In genomic region chr1:222950892-222951291, GRCh38 we compare ENCODE assay signal across 13 cellular contexts.
A peak's percentile ranks its signal among the peaks of the same experiment; 100 is the strongest.
DNase-seq lines count a peak whose midpoint lies in the region; ATAC-seq lines count a peak whose summit lies in the region.
"Had no signal": no experiment of that assay in that cellular context is flagged by ENCODE, and none has a peak within 500 bp of the region (broad histone marks: within the 10 kb centered on the region; RNA-seq: fewer than 3 reads in every experiment).

No MANE protein-coding gene starts in this region.

- ATAC-seq in esophagus mucosa (peak; percentile 55), GM18520 (IDR thresholded peaks at IDR 0.05; ENCODE audit: unreplicated experiment) (no peak), GM19035 (IDR thresholded peaks at IDR 0.05; ENCODE audit: unreplicated experiment) (no peak)
- ATAC-seq: lower lobe of right lung, natural killer cell, psoas muscle, WTC11 had no signal

- DNase-seq in DMS153 (lab: John Stamatoyannopoulos, UW) (peak; percentile 76), NCI-H1092 treated with DMSO at 0.1 percent for 48 hours (lab: John Stamatoyannopoulos, UW) (peak; percentile 77), NCI-H510A treated with DMSO at 0.1 percent for 48 hours (lab: John Stamatoyannopoulos, UW) (peak; percentile 67), COLO829 (ENCODE audit: low spot score) (no peak), superior temporal gyrus (ENCODE audit: extremely low spot score) (no peak)
- DNase-seq: activated effector memory CD4-positive, alpha-beta T cell treated with anti-CD3 and anti-CD28 coated beads, Interleukin-2, amount 50 U/mL, for 16 hours; lower lobe of right lung; natural killer cell; psoas muscle had no signal

Comparison
In these comparisons a context has a peak if more than half of its experiments do, and no peak if none do; other contexts are left out.
1. DNase-seq: peak in DMS153 (single experiment), NCI-H1092 treated with DMSO at 0.1 percent for 48 hours (single experiment) and NCI-H510A treated with DMSO at 0.1 percent for 48 hours (single experiment); none in COLO829 (single experiment) and superior temporal gyrus (single experiment).